1 cellular context compared by ENCODE assay signal in genomic region chr11:16194566-16194965, GRCh38.
TF ChIP-seq lines count a peak whose summit lies in the region.

No MANE protein-coding gene starts in this region.

TF ChIP-seq in WTC11, 78 proteins besides CTCF, POLR2A, EP300 and RAD21 (continued from another document):
- TF ChIP-seq HMGXB4 (CRISPR knock-in tag; IDR thresholded peaks at IDR 0.05) (no peak), RELA (CRISPR knock-in tag; IDR thresholded peaks at IDR 0.05; ENCODE audit: borderline replicate concordance) (no peak), ESRRA (CRISPR knock-in tag; IDR thresholded peaks at IDR 0.05; ENCODE audit: borderline replicate concordance) (no peak), OVOL2 (CRISPR knock-in tag; IDR thresholded peaks at IDR 0.05; ENCODE audit: borderline replicate concordance) (no peak)
